ENCODE assay signal across 14 cellular contexts in the genomic region with DNA sequence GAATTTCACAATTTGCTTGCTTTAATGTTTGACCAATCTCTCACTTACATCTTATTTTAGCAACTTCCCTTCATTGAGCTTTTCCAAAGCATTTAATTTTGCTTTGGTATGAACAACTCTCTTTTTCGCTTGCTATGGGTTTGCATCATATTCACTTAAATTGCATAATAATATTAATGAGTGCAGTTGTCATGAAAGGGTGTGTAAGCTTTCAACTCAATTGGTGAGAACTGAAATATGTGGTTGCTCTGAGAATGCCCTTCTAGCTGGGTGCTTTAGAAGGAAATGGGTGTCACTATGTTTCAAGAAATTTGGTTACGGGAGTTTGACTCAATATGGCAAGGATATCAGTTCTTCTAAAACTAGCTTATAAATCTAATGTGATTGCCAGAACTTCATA.
"Had no signal": no experiment of that assay in that cellular context is flagged by ENCODE, and none has a peak within 500 bp of the region (broad histone marks: within the 10 kb centered on the region; RNA-seq: fewer than 3 reads in every experiment).

No MANE protein-coding gene starts in this region.

- ATAC-seq: activated CD8-positive, alpha-beta T cell treated with anti-CD3 and anti-CD28 coated beads, Interleukin-2, amount 10 ng/mL, durations not matched to agents 7 days and 5 days; heart right ventricle; WTC11 had no signal

- H3K27ac ChIP-seq: ascending aorta, esophagus muscularis mucosa, heart right ventricle, left ventricle myocardium inferior, ovary had no signal

- DNase-seq: activated CD4-positive, alpha-beta T cell treated with anti-CD3 and anti-CD28 coated beads for 48 hours; activated CD8-positive, alpha-beta memory T cell treated with anti-CD3 and anti-CD28 coated beads, Interleukin-2, amount 50 U/mL, for 48 hours; activated CD8-positive, alpha-beta T cell treated with anti-CD3 and anti-CD28 coated beads, Interleukin-2, amount 10 ng/mL, durations not matched to agents 7 days and 5 days; foreskin melanocyte; heart right ventricle; left ventricle myocardium inferior; mesenchymal stem cell; nephron progenitor cell; ovary; stimulated activated CD4-positive, alpha-beta T cell treated with anti-CD3 and anti-CD28 coated beads, Interleukin-15, amount 100 ng/mL, for 24 hours; stimulated activated CD4-positive, alpha-beta T cell treated with anti-CD3 and anti-CD28 coated beads, Interleukin-4, amount 100 ng/mL, for 24 hours had no signal
